Comparison of ENCODE assay signal across 3 cellular contexts in the genomic region with DNA sequence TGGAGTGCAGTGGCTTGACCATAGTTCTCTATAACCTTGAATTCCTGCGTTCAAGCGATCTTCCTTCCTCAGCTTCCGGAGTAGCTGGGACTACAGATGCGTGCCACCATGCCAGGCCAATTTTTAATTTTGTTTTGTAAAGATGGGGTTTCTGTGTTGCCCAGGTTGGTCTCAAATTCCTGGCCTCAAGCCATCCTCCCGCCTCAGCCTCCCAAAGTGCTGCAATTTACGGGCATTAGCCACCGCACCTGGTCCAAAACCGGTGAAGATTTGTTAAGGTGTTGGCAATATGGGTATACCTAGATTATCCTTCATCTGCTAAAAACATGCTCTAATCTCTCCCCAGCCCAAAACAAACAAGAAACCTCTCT.
TF ChIP-seq lines count a peak whose summit lies in the region.

No MANE protein-coding gene starts in this region.

TF ChIP-seq in SK-N-SH, 30 proteins besides CTCF, POLR2A, EP300 and RAD21 (continued from another document):
- TF ChIP-seq CHD2 (IDR thresholded peaks at IDR 0.05; ENCODE audit: low read length, partially characterized antibody) (no peak), RFX5 (IDR thresholded peaks at IDR 0.05; ENCODE audit: low read length) (no peak), TAF1 (IDR thresholded peaks at IDR 0.05; ENCODE audit: borderline replicate concordance, low read depth, low read length) (no peak), NFIC (IDR thresholded peaks at IDR 0.05; ENCODE audit: borderline replicate concordance) (no peak), POLR2AphosphoS5 (IDR thresholded peaks at IDR 0.05; ENCODE audit: low read depth, low read length) (no peak), SMC3 (IDR thresholded peaks at IDR 0.05; ENCODE audit: low read depth, low read length) (no peak)
- TF ChIP-seq, protein P1, sequence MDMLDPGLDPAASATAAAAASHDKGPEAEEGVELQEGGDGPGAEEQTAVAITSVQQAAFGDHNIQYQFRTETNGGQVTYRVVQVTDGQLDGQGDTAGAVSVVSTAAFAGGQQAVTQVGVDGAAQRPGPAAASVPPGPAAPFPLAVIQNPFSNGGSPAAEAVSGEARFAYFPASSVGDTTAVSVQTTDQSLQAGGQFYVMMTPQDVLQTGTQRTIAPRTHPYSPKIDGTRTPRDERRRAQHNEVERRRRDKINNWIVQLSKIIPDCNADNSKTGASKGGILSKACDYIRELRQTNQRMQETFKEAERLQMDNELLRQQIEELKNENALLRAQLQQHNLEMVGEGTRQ (IDR thresholded peaks at IDR 0.05; ENCODE audit: borderline replicate concordance, low read depth, low read length) = no peak
- TF ChIP-seq, protein P2, sequence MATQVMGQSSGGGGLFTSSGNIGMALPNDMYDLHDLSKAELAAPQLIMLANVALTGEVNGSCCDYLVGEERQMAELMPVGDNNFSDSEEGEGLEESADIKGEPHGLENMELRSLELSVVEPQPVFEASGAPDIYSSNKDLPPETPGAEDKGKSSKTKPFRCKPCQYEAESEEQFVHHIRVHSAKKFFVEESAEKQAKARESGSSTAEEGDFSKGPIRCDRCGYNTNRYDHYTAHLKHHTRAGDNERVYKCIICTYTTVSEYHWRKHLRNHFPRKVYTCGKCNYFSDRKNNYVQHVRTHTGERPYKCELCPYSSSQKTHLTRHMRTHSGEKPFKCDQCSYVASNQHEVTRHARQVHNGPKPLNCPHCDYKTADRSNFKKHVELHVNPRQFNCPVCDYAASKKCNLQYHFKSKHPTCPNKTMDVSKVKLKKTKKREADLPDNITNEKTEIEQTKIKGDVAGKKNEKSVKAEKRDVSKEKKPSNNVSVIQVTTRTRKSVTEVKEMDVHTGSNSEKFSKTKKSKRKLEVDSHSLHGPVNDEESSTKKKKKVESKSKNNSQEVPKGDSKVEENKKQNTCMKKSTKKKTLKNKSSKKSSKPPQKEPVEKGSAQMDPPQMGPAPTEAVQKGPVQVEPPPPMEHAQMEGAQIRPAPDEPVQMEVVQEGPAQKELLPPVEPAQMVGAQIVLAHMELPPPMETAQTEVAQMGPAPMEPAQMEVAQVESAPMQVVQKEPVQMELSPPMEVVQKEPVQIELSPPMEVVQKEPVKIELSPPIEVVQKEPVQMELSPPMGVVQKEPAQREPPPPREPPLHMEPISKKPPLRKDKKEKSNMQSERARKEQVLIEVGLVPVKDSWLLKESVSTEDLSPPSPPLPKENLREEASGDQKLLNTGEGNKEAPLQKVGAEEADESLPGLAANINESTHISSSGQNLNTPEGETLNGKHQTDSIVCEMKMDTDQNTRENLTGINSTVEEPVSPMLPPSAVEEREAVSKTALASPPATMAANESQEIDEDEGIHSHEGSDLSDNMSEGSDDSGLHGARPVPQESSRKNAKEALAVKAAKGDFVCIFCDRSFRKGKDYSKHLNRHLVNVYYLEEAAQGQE (IDR thresholded peaks at IDR 0.05; ENCODE audit: low read depth, low read length) = no peak

TF ChIP-seq in SK-N-SH treated with all-trans-retinoic acid at 6 μM for 48 hours, 23 proteins besides CTCF, POLR2A, EP300 and RAD21 (continued from another document):
- TF ChIP-seq ESRRG (CRISPR knock-in tag; IDR thresholded peaks at IDR 0.05) = no peak
- no peak for TF ChIP-seq TCF4 (CRISPR knock-in tag; IDR thresholded peaks at IDR 0.05; ENCODE audit: borderline replicate concordance)
- no peak for TF ChIP-seq RARB (CRISPR knock-in tag; IDR thresholded peaks at IDR 0.05)
- TF ChIP-seq PPARA (CRISPR knock-in tag; IDR thresholded peaks at IDR 0.05; ENCODE audit: borderline replicate concordance) = no peak
- TF ChIP-seq, protein P3, sequence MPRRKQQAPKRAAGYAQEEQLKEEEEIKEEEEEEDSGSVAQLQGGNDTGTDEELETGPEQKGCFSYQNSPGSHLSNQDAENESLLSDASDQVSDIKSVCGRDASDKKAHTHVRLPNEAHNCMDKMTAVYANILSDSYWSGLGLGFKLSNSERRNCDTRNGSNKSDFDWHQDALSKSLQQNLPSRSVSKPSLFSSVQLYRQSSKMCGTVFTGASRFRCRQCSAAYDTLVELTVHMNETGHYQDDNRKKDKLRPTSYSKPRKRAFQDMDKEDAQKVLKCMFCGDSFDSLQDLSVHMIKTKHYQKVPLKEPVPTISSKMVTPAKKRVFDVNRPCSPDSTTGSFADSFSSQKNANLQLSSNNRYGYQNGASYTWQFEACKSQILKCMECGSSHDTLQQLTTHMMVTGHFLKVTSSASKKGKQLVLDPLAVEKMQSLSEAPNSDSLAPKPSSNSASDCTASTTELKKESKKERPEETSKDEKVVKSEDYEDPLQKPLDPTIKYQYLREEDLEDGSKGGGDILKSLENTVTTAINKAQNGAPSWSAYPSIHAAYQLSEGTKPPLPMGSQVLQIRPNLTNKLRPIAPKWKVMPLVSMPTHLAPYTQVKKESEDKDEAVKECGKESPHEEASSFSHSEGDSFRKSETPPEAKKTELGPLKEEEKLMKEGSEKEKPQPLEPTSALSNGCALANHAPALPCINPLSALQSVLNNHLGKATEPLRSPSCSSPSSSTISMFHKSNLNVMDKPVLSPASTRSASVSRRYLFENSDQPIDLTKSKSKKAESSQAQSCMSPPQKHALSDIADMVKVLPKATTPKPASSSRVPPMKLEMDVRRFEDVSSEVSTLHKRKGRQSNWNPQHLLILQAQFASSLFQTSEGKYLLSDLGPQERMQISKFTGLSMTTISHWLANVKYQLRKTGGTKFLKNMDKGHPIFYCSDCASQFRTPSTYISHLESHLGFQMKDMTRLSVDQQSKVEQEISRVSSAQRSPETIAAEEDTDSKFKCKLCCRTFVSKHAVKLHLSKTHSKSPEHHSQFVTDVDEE (CRISPR knock-in tag; IDR thresholded peaks at IDR 0.05) = no peak
- no peak for TF ChIP-seq ZC3H10 (CRISPR knock-in tag; IDR thresholded peaks at IDR 0.05)
TF ChIP-seq in SK-N-SH treated with all-trans-retinoic acid at 6 μM for 48 hours: peak in this region for 0.

TF ChIP-seq in GM12878, 131 proteins besides CTCF, POLR2A, EP300 and RAD21:
- TF ChIP-seq, protein P4, sequence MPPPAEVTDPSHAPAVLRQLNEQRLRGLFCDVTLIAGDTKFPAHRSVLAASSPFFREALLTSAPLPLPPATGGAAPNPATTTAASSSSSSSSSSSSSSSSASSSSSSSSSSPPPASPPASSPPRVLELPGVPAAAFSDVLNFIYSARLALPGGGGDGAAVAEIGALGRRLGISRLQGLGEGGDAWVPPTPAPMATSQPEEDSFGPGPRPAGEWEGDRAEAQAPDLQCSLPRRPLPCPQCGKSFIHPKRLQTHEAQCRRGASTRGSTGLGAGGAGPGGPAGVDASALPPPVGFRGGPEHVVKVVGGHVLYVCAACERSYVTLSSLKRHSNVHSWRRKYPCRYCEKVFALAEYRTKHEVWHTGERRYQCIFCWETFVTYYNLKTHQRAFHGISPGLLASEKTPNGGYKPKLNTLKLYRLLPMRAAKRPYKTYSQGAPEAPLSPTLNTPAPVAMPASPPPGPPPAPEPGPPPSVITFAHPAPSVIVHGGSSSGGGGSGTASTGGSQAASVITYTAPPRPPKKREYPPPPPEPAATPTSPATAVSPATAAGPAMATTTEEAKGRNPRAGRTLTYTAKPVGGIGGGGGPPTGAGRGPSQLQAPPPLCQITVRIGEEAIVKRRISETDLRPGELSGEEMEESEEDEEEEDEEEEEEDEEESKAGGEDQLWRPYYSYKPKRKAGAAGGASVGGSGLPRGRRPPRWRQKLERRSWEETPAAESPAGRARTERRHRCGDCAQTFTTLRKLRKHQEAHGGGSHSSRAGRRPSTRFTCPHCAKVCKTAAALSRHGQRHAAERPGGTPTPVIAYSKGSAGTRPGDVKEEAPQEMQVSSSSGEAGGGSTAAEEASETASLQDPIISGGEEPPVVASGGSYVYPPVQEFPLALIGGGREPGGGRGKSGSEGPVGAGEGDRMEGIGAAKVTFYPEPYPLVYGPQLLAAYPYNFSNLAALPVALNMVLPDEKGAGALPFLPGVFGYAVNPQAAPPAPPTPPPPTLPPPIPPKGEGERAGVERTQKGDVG (CRISPR knock-in tag; IDR thresholded peaks at IDR 0.05) = no peak
- TF ChIP-seq NFXL1 (IDR thresholded peaks at IDR 0.05; ENCODE audit: borderline replicate concordance) = no peak
- TF ChIP-seq, protein P5, sequence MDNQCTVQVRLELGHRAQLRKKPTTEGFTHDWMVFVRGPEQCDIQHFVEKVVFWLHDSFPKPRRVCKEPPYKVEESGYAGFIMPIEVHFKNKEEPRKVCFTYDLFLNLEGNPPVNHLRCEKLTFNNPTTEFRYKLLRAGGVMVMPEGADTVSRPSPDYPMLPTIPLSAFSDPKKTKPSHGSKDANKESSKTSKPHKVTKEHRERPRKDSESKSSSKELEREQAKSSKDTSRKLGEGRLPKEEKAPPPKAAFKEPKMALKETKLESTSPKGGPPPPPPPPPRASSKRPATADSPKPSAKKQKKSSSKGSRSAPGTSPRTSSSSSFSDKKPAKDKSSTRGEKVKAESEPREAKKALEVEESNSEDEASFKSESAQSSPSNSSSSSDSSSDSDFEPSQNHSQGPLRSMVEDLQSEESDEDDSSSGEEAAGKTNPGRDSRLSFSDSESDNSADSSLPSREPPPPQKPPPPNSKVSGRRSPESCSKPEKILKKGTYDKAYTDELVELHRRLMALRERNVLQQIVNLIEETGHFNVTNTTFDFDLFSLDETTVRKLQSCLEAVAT (IDR thresholded peaks at IDR 0.05) = peak; percentile 58
- no peak for TF ChIP-seq STAT3 (IDR thresholded peaks at IDR 0.05; ENCODE audit: low read depth, low read length)
- TF ChIP-seq, protein P6, sequence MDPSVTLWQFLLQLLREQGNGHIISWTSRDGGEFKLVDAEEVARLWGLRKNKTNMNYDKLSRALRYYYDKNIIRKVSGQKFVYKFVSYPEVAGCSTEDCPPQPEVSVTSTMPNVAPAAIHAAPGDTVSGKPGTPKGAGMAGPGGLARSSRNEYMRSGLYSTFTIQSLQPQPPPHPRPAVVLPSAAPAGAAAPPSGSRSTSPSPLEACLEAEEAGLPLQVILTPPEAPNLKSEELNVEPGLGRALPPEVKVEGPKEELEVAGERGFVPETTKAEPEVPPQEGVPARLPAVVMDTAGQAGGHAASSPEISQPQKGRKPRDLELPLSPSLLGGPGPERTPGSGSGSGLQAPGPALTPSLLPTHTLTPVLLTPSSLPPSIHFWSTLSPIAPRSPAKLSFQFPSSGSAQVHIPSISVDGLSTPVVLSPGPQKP (IDR thresholded peaks at IDR 0.05; ENCODE audit: low read depth, low read length) = no peak
- no peak for TF ChIP-seq ZSCAN29 (IDR thresholded peaks at IDR 0.05)
- TF ChIP-seq, protein P7, sequence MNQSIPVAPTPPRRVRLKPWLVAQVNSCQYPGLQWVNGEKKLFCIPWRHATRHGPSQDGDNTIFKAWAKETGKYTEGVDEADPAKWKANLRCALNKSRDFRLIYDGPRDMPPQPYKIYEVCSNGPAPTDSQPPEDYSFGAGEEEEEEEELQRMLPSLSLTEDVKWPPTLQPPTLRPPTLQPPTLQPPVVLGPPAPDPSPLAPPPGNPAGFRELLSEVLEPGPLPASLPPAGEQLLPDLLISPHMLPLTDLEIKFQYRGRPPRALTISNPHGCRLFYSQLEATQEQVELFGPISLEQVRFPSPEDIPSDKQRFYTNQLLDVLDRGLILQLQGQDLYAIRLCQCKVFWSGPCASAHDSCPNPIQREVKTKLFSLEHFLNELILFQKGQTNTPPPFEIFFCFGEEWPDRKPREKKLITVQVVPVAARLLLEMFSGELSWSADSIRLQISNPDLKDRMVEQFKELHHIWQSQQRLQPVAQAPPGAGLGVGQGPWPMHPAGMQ (IDR thresholded peaks at IDR 0.05; ENCODE audit: borderline replicate concordance) = no peak
- no peak for TF ChIP-seq MYC (IDR thresholded peaks at IDR 0.05; ENCODE audit: insufficient read depth, insufficient read length, insufficient replicate concordance, low read length, severe bottlenecking)
- TF ChIP-seq SMARCA5 (IDR thresholded peaks at IDR 0.05) = no peak
TF ChIP-seq in GM12878: peak in this region for 1.
